Comparison of ENCODE assay signal across 18 cellular contexts in the genomic region with DNA sequence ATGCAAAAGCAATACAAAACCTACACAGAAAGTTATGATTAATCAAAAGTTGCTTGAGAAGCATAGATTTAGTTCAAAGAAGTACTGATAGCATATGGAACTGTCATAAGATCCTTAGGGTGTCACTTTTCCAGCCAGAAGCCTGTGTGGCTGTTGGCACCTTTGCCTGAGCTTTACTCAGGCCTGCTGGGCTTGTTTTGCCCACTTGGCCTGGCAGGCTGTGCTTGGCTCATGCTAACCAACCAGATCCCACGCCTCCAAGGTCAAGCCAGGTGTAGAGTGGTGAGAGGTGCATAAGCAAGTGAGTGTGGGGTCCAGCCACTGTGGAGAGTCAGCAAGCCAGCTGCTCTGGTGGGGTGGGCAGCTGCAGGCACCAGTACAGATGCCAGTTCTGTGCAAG. TPM values are rescaled to one million over a fixed set of nuclear protein-coding genes. Genes with fewer than 3 reads are reported as not detected.
DNase-seq lines count a peak whose midpoint lies in the region; ATAC-seq and TF ChIP-seq lines count a peak whose summit lies in the region.
"Had no signal": no experiment of that assay in that cellular context is flagged by ENCODE, and none has a peak within 500 bp of the region (broad histone marks: within the 10 kb centered on the region; RNA-seq: fewer than 3 reads in every experiment).

No MANE protein-coding gene starts in this region.

- TF ChIP-seq CTCF in ascending aorta (IDR thresholded peaks at IDR 0.05), result no peak
- no peak for TF ChIP-seq CTCF in nephron (IDR thresholded peaks at IDR 0.05; ENCODE audit: unreplicated experiment in 3 of 3)

- no peaks in the 10 kb centered on the region for H3K9me3 Mint-ChIP-seq in nephron
- H3K9me3 Mint-ChIP-seq in activated CD4-positive, alpha-beta memory T cell treated with anti-CD3 and anti-CD28 coated beads, Interleukin-2, amount 10 ng/mL, durations not matched to agents 7 days and 5 days, result peaks cover 3% of the 10 kb centered on the region

- H3K36me3 ChIP-seq in ascending aorta, result no peaks in the 10 kb centered on the region

- peak overlapping the region; percentile 14 to 52 for H3K27ac ChIP-seq in ascending aorta

- H3K4me3 ChIP-seq in ascending aorta, result no peak overlapping the region
- H3K4me3 ChIP-seq: A549, GM12878, K562 had no signal

- no peaks in the 10 kb centered on the region for H3K27me3 Mint-ChIP-seq in nephron (ENCODE audit: low read depth)
- H3K27me3 Mint-ChIP-seq in activated CD4-positive, alpha-beta memory T cell treated with anti-CD3 and anti-CD28 coated beads, Interleukin-2, amount 10 ng/mL, durations not matched to agents 7 days and 5 days, result peaks cover 11% of the 10 kb centered on the region

- ATAC-seq in Right ventricle myocardium inferior (peak; percentile 8), Right ventricle myocardium superior (ENCODE audit: poor library complexity) (no peak), GM18868 (IDR thresholded peaks at IDR 0.05; ENCODE audit: unreplicated experiment) (no peak)
- ATAC-seq: A549, GM12878, HCT116, K562 had no signal

- no peak overlapping the region for H3K4me3 Mint-ChIP-seq in nephron
- H3K4me3 Mint-ChIP-seq in activated CD4-positive, alpha-beta memory T cell treated with anti-CD3 and anti-CD28 coated beads, Interleukin-2, amount 10 ng/mL, durations not matched to agents 7 days and 5 days, result no peak overlapping the region

- H3K4me1 ChIP-seq in ascending aorta, result peaks cover 0 to 14% of the 10 kb centered on the region in 2 donors

- H3K4me1 Mint-ChIP-seq in nephron, result peaks cover 49% of the 10 kb centered on the region
- H3K4me1 Mint-ChIP-seq in activated CD4-positive, alpha-beta memory T cell treated with anti-CD3 and anti-CD28 coated beads, Interleukin-2, amount 10 ng/mL, durations not matched to agents 7 days and 5 days, result peaks cover 4% of the 10 kb centered on the region

- no peaks in the 10 kb centered on the region for H3K27me3 ChIP-seq in ascending aorta

- peak overlapping the region in 2 of 3 experiments; percentile 62 to 87 for H3K27ac Mint-ChIP-seq in nephron
- no peak overlapping the region for H3K27ac Mint-ChIP-seq in activated CD4-positive, alpha-beta memory T cell treated with anti-CD3 and anti-CD28 coated beads, Interleukin-2, amount 10 ng/mL, durations not matched to agents 7 days and 5 days

- no peaks in the 10 kb centered on the region for H3K36me3 Mint-ChIP-seq in nephron (ENCODE audit: low read depth)
- H3K36me3 Mint-ChIP-seq in activated CD4-positive, alpha-beta memory T cell treated with anti-CD3 and anti-CD28 coated beads, Interleukin-2, amount 10 ng/mL, durations not matched to agents 7 days and 5 days (ENCODE audit: low read depth), result no peaks in the 10 kb centered on the region

- intact Hi-C loops in Right ventricle myocardium inferior (cut with DNase I), result no loop called here
- intact Hi-C loops in Right ventricle myocardium superior (cut with DNase I), result no loop called here
- intact Hi-C loops in ascending aorta (cut with DNase I), result no loop called here

- DNase-seq in Right ventricle myocardium inferior (ENCODE audit: missing footprints), result peak; percentile 35
- DNase-seq in Right ventricle myocardium superior, result no peak
- no peak for DNase-seq in ascending aorta (ENCODE audit: low spot score in 2 of 2)
- DNase-seq in Ammon's horn (ENCODE audit: low spot score), result no peak
- DNase-seq in activated CD4-positive, alpha-beta memory T cell treated with anti-CD3 and anti-CD28 coated beads, Interleukin-2, amount 10 ng/mL, durations not matched to agents 7 days and 5 days, result no peak
- DNase-seq: NCI-H1048; NCI-H2227 treated with DMSO at 0.1 percent for 48 hours; NCI-H526; NK-92 treated with Interleukin-12 subunit alpha and Interleukin-12 subunit beta, amount 100 ng/mL, for 24 hours; OCI-M1; SHP77 had no signal

- CTCF ChIA-PET in activated CD4-positive, alpha-beta memory T cell treated with anti-CD3 and anti-CD28 coated beads, Interleukin-2, amount 10 ng/mL, durations not matched to agents 7 days and 5 days (lab: Charles Lee), result no interaction called here

- H3K9me3 ChIP-seq in ascending aorta, result no peaks in the 10 kb centered on the region
- H3K9me3 ChIP-seq: A549 had no signal

- POLR2A ChIA-PET in activated CD4-positive, alpha-beta memory T cell treated with anti-CD3 and anti-CD28 coated beads, Interleukin-2, amount 10 ng/mL, durations not matched to agents 7 days and 5 days (lab: Charles Lee), result no interaction called here

RNA-seq across cellular contexts. Expression of a gene that starts 12.0 kb away (rescaled TPM):
- total RNA-seq in Right ventricle myocardium inferior (19.3 TPM), Right ventricle myocardium superior (18.0 TPM), ascending aorta (57.9 TPM)
- 10 to 100 TPM; 40.3 to 42.4 TPM for total RNA-seq in activated CD4-positive, alpha-beta memory T cell treated with anti-CD3 and anti-CD28 coated beads, Interleukin-2, amount 10 ng/mL, durations not matched to agents 7 days and 5 days

RNA-seq across cellular contexts. Expression of a gene that starts 38.3 kb away (rescaled TPM):
- 4.2 TPM for total RNA-seq in Right ventricle myocardium inferior
- total RNA-seq in Right ventricle myocardium superior, result 4.3 TPM
- total RNA-seq in ascending aorta, result 0.85 TPM
- 10 to 100 TPM; 14.6 to 14.8 TPM for total RNA-seq in activated CD4-positive, alpha-beta memory T cell treated with anti-CD3 and anti-CD28 coated beads, Interleukin-2, amount 10 ng/mL, durations not matched to agents 7 days and 5 days

RNA-seq across cellular contexts. Expression of a gene that starts 56.4 kb away (rescaled TPM):
- total RNA-seq in Right ventricle myocardium inferior, result 0.14 TPM
- 0.22 TPM for total RNA-seq in Right ventricle myocardium superior
- total RNA-seq in ascending aorta, result 1.7 TPM
- total RNA-seq in activated CD4-positive, alpha-beta memory T cell treated with anti-CD3 and anti-CD28 coated beads, Interleukin-2, amount 10 ng/mL, durations not matched to agents 7 days and 5 days, result not detected
- total RNA-seq: GM12878, HT1080, K562 had no signal
